Comparison of ENCODE assay signal across 7 cellular contexts in genomic region chr4:183471960-183472708, GRCh38. TPM values are rescaled to one million over a fixed set of nuclear protein-coding genes. Genes with fewer than 3 reads are reported as not detected.
DNase-seq lines count a peak whose midpoint lies in the region; ATAC-seq, FAIRE-seq and TF ChIP-seq lines count a peak whose summit lies in the region.

No MANE protein-coding gene starts in this region.

- no peaks in the 10 kb centered on the region for H3K9me3 Mint-ChIP-seq in central memory CD8-positive, alpha-beta T cell

- TF ChIP-seq POLR2A in GM12891 (IDR thresholded peaks at IDR 0.05; ENCODE audit: low read depth, low read length), result no peak

- peak; percentile 82 for ATAC-seq in HG02885 (IDR thresholded peaks at IDR 0.05; ENCODE audit: poor library complexity, unreplicated experiment)
- peak; percentile 56 to 66 for ATAC-seq in activated CD4-positive, CD25-positive, alpha-beta regulatory T cell treated with anti-CD3 and anti-CD28 coated beads, Interleukin-2, amount 50 U/mL, for 24 hours
- ATAC-seq in central memory CD8-positive, alpha-beta T cell (replicated peaks; ENCODE audit: extremely low read depth, poor library complexity, severe bottlenecking), result peak; percentile 58

- FAIRE-seq in GM12891 (lab: Jason Lieb, UNC), result peak; percentile 67

- peaks cover 6% of the 10 kb centered on the region for H3K4me1 Mint-ChIP-seq in central memory CD8-positive, alpha-beta T cell

- no peak overlapping the region for H3K4me3 Mint-ChIP-seq in central memory CD8-positive, alpha-beta T cell

- DNase-seq in GM12891 (ENCODE audit: insufficient read length, low spot score) (peak; percentile 42), NCI-H1930 (lab: John Stamatoyannopoulos, UW) (peak; percentile 11 to 41), kidney glomerular epithelial cell (lab: John Stamatoyannopoulos, UW) (peak; percentile 23)
- peak; percentile 51 to 76 for DNase-seq in central memory CD8-positive, alpha-beta T cell (ENCODE audit: low spot score in 2 of 2)
- DNase-seq in stimulated activated CD4-positive, alpha-beta T cell treated with anti-CD3 and anti-CD28 coated beads, Interleukin-1b, Interleukin-23, amount 100 ng/mL, for 4 hours (ENCODE audit: low read depth in 2 of 2), result peak; percentile 82 to 83

- H3K27ac Mint-ChIP-seq in central memory CD8-positive, alpha-beta T cell (ENCODE audit: low read depth), result no peak overlapping the region

- no peaks in the 10 kb centered on the region for H3K36me3 Mint-ChIP-seq in central memory CD8-positive, alpha-beta T cell (ENCODE audit: insufficient read depth)

- H3K27me3 Mint-ChIP-seq in central memory CD8-positive, alpha-beta T cell, result no peaks in the 10 kb centered on the region

TF ChIP-seq in GM12891, 5 proteins besides CTCF, POLR2A, EP300 and RAD21:
- no peak for TF ChIP-seq TAF1 (IDR thresholded peaks at IDR 0.05; ENCODE audit: low read depth, low read length)
- no peak for TF ChIP-seq PAX5 (IDR thresholded peaks at IDR 0.05; ENCODE audit: insufficient read depth, low read length, severe bottlenecking)
- no peak for TF ChIP-seq SPI1 (IDR thresholded peaks at IDR 0.05; ENCODE audit: low read depth, low read length)
- no peak for TF ChIP-seq POLR2AphosphoS5 (IDR thresholded peaks at IDR 0.05; ENCODE audit: low read depth, low read length)
- TF ChIP-seq POU2F2 (IDR thresholded peaks at IDR 0.05; ENCODE audit: low read depth, low read length), result no peak
TF ChIP-seq in GM12891: peak in this region for 0.

RNA-seq across cellular contexts. Expression of gene CDKN2AIP, which starts 27.7 kb away (rescaled TPM):
- 10.6 TPM for polyA plus RNA-seq in GM12891 (2012; ENCODE audit: low read depth, missing spikeins)

RNA-seq across cellular contexts. Expression of gene ING2, which starts 32.7 kb away (rescaled TPM):
- 12.1 TPM for polyA plus RNA-seq in GM12891 (2012; ENCODE audit: low read depth, missing spikeins)

Comparison
In these comparisons a context has a peak if more than half of its experiments do, and no peak if none do; other contexts are left out.
1. Peak in every context shown above with its lines: DNase-seq and ATAC-seq.
2. DNase-seq: peak in every context shown above with its lines; median percentile 82 in stimulated activated CD4-positive, alpha-beta T cell treated with anti-CD3 and anti-CD28 coated beads, Interleukin-1b, Interleukin-23, amount 100 ng/mL, for 4 hours; 64 in central memory CD8-positive, alpha-beta T cell; 42 in GM12891; 26 in NCI-H1930; 23 in kidney glomerular epithelial cell.